In genomic region chr6:117840541-117840983, GRCh38 we compare ENCODE assay signal across 9 cellular contexts.
DNase-seq lines count a peak whose midpoint lies in the region; ATAC-seq, FAIRE-seq and TF ChIP-seq lines count a peak whose summit lies in the region.
"Had no signal": no experiment of that assay in that cellular context is flagged by ENCODE, and none has a peak within 500 bp of the region (broad histone marks: within the 10 kb centered on the region; RNA-seq: fewer than 3 reads in every experiment).

No MANE protein-coding gene starts in this region.

- no TSS peak for BruUV-seq in endothelial cell of umbilical vein (replicated peaks; lab: Mats Ljungman, UMichigan)

- no peaks in the 10 kb centered on the region for H4K20me1 ChIP-seq in endothelial cell of umbilical vein (replicated peaks; ENCODE audit: control insufficient read depth, extremely low read depth, insufficient read depth, low read length)

- no peak overlapping the region for H3K27ac ChIP-seq in endothelial cell of umbilical vein (ENCODE audit: insufficient read depth, low read depth, low read length)

- H3K4me3 ChIP-seq in AG10803 (ENCODE audit: low read length) (no peak overlapping the region), endothelial cell of umbilical vein (replicated peaks in 1 of 3; ENCODE audit: insufficient read depth in 1 of 3, low read depth in 1 of 3, low read length in 3 of 3) (no peak overlapping the region)

- peaks cover 12% of the 10 kb centered on the region for H3K27me3 Mint-ChIP-seq in activated naive CD8-positive, alpha-beta T cell treated with anti-CD3 and anti-CD28 coated beads for 36 hours

- DNase-seq in AG10803 (ENCODE audit: low read depth) (peak; percentile 33), HCEC 1CT (peak; percentile 11), NCI-H82 treated with DMSO at 0.1 percent for 48 hours (lab: John Stamatoyannopoulos, UW; ENCODE audit: unreplicated experiment) (peak; percentile 15), endothelial cell of umbilical vein (ENCODE audit: low read depth, low spot score) (peak; percentile 41), ureter (ENCODE audit: low spot score) (no peak), T1000 (lab: John Stamatoyannopoulos, UW) (no peak)
- no peak for DNase-seq in activated naive CD8-positive, alpha-beta T cell treated with anti-CD3 and anti-CD28 coated beads for 36 hours

- TF ChIP-seq CTCF in AG10803 (conservative IDR thresholded peaks at IDR 0.05; ENCODE audit: low read length) (peak; percentile 34), endothelial cell of umbilical vein (IDR thresholded peaks at IDR 0.05; ENCODE audit: extremely low read depth in 1 of 2, insufficient read depth in 1 of 2, low read depth in 1 of 2, low read length in 2 of 2) (peak; percentile 9 to 11)

- intact Hi-C loops in endothelial cell of umbilical vein (cut with micrococcal nuclease), result loop anchor here (2.0 to 5.0 kb wide), 4 partner anchors 422 to 936 kb away; no protein-coding TSS in a partner anchor

- no peak overlapping the region for H2AFZ ChIP-seq in endothelial cell of umbilical vein (ENCODE audit: low read depth, low read length)

- H3K9me3 ChIP-seq in endothelial cell of umbilical vein (replicated peaks; ENCODE audit: control insufficient read depth, insufficient read depth, low read length), result no peaks in the 10 kb centered on the region

- FAIRE-seq in endothelial cell of umbilical vein (lab: Jason Lieb, UNC), result no peak

- H3K27me3 ChIP-seq in endothelial cell of umbilical vein (ENCODE audit: control insufficient read depth in 2 of 2, insufficient read depth in 2 of 2, low read length in 2 of 2), result no peaks in the 10 kb centered on the region

- H3K36me3 ChIP-seq in endothelial cell of umbilical vein (ENCODE audit: control insufficient read depth in 2 of 2, extremely low read depth in 1 of 2, insufficient read depth in 2 of 2, low read length in 2 of 2), result no peaks in the 10 kb centered on the region

- H3K9me1 ChIP-seq in endothelial cell of umbilical vein (replicated peaks; ENCODE audit: control insufficient read depth, extremely low read depth, insufficient read depth, low read length), result no peaks in the 10 kb centered on the region

- H3K4me3 Mint-ChIP-seq in activated naive CD8-positive, alpha-beta T cell treated with anti-CD3 and anti-CD28 coated beads for 36 hours, result no peak overlapping the region
- H3K4me3 Mint-ChIP-seq: central memory CD8-positive, alpha-beta T cell had no signal

- H3K9ac ChIP-seq in endothelial cell of umbilical vein (replicated peaks; ENCODE audit: extremely low read depth, insufficient read depth, low read length), result no peak overlapping the region

- CTCF ChIA-PET in endothelial cell of umbilical vein (lab: Charles Lee), result interaction anchor here (0.6 to 2.1 kb wide), 13 partner anchors 10 to 1270 kb away, joined by 3 to 13 read pairs (median 4); no protein-coding TSS in a partner anchor

- H3K79me2 ChIP-seq in endothelial cell of umbilical vein (ENCODE audit: control insufficient read depth, insufficient read depth, low read length), result no peaks in the 10 kb centered on the region

- no peak overlapping the region for H3K27ac Mint-ChIP-seq in activated naive CD8-positive, alpha-beta T cell treated with anti-CD3 and anti-CD28 coated beads for 36 hours

- no peak overlapping the region for H3K4me2 ChIP-seq in endothelial cell of umbilical vein (ENCODE audit: insufficient read depth, low read length)

- no peak for TF ChIP-seq POLR2A in endothelial cell of umbilical vein (IDR thresholded peaks at IDR 0.05; ENCODE audit: low read depth, low read length)

- no peaks in the 10 kb centered on the region for H3K4me1 ChIP-seq in endothelial cell of umbilical vein (ENCODE audit: control insufficient read depth, extremely low read depth, insufficient read depth, low read length)

- no peak for ATAC-seq in HG02870 (IDR thresholded peaks at IDR 0.05; ENCODE audit: unreplicated experiment)

- H3K9me3 Mint-ChIP-seq in activated naive CD8-positive, alpha-beta T cell treated with anti-CD3 and anti-CD28 coated beads for 36 hours, result peaks cover 6% of the 10 kb centered on the region

- dilution Hi-C loops in endothelial cell of umbilical vein (cut with MboI; ENCODE audit: extremely low pct_ligation_motif_present, low sequenced_read_pairs), result no loop called here

- POLR2A ChIA-PET in endothelial cell of umbilical vein (lab: Charles Lee), result no interaction called here

- no peaks in the 10 kb centered on the region for H3K4me1 Mint-ChIP-seq in activated naive CD8-positive, alpha-beta T cell treated with anti-CD3 and anti-CD28 coated beads for 36 hours
- H3K4me1 Mint-ChIP-seq: central memory CD8-positive, alpha-beta T cell had no signal

- no peaks in the 10 kb centered on the region for H3K36me3 Mint-ChIP-seq in activated naive CD8-positive, alpha-beta T cell treated with anti-CD3 and anti-CD28 coated beads for 36 hours

TF ChIP-seq in endothelial cell of umbilical vein, 7 proteins besides CTCF, POLR2A, EP300 and RAD21:
- TF ChIP-seq MAX (IDR thresholded peaks at IDR 0.05; ENCODE audit: insufficient read depth, insufficient read length), result no peak
- TF ChIP-seq FOS (IDR thresholded peaks at IDR 0.05; ENCODE audit: borderline replicate concordance, insufficient read depth, low read length), result no peak
- TF ChIP-seq EZH2 (IDR thresholded peaks at IDR 0.05; ENCODE audit: borderline replicate concordance, low read depth, low read length, severe bottlenecking), result no peak
- no peak for TF ChIP-seq GATA2 (IDR thresholded peaks at IDR 0.05; ENCODE audit: insufficient read depth, insufficient read length, low read depth, low read length)
- TF ChIP-seq POLR2AphosphoS5 (IDR thresholded peaks at IDR 0.05; ENCODE audit: insufficient read depth, low read depth, low read length), result no peak
- no peak for TF ChIP-seq MYC (IDR thresholded peaks at IDR 0.05; ENCODE audit: low read depth, low read length)
- TF ChIP-seq JUN (IDR thresholded peaks at IDR 0.05; ENCODE audit: borderline replicate concordance, insufficient read depth, insufficient read length, low read depth), result no peak

Comparison
In these comparisons a context has a peak if more than half of its experiments do, and no peak if none do; other contexts are left out.
1. DNase-seq: peak in AG10803 (single experiment), HCEC 1CT (single experiment), NCI-H82 treated with DMSO at 0.1 percent for 48 hours (single experiment) and endothelial cell of umbilical vein (single experiment); none in ureter (single experiment), T1000 (single experiment) and activated naive CD8-positive, alpha-beta T cell treated with anti-CD3 and anti-CD28 coated beads for 36 hours (single experiment).